ENCODE assay signal across 9 cellular contexts in the genomic region with DNA sequence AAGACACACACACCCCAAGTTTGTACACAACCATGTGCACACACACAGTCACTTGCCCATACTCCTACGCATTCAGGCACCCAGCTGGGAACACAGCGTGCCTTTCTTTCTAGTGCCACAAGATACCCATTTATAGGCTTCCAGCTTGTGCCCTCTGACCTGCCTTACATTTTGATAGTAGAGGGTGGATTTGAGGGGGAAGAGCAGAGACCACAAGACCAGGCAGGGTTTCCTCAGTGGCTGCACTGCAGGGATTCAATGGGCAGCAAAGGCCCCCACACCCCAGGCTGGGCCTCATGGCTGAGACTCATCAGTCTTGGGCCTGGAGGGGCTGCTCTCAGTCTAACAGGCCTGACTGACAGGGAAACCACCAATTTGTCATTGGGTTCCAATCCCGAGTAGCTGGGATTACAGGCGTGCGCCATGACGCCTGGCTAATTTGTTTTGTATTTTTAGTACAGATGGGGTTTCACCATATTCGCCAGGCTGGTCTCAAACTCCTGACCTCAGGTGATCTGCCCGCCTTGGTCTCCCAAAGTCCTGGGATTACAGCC.
DNase-seq lines count a peak whose midpoint lies in the region; ATAC-seq and TF ChIP-seq lines count a peak whose summit lies in the region.
"Had no signal": no experiment of that assay in that cellular context is flagged by ENCODE, and none has a peak within 500 bp of the region (broad histone marks: within the 10 kb centered on the region; RNA-seq: fewer than 3 reads in every experiment).

No MANE protein-coding gene starts in this region.

- H3K4me2 ChIP-seq in BLaER1 (peak overlapping the region; percentile 96), MM.1S (ENCODE audit: low read depth, low read length) (peak overlapping the region; percentile 96)

- H4K20me1 ChIP-seq in BLaER1 (no peaks in the 10 kb centered on the region), MM.1S (ENCODE audit: insufficient read depth, low read length) (no peaks in the 10 kb centered on the region)

- peaks cover 60% of the 10 kb centered on the region for H3K4me1 ChIP-seq in BLaER1
- peaks cover 51% of the 10 kb centered on the region for H3K4me1 ChIP-seq in MM.1S (ENCODE audit: low read length)
- H3K4me1 ChIP-seq in neutrophil (ENCODE audit: control insufficient read depth in 1 of 2, insufficient read depth in 1 of 2, low read depth in 1 of 2, low read length in 1 of 2) = peaks cover 72 to 73% of the 10 kb centered on the region in 2 experiments

- peaks cover 46% of the 10 kb centered on the region for H3F3A ChIP-seq in MM.1S (ENCODE audit: insufficient read depth, low read length)

- H3K9me3 ChIP-seq in BLaER1 = no peaks in the 10 kb centered on the region
- H3K9me3 ChIP-seq in MM.1S (replicated peaks; ENCODE audit: insufficient read depth, low read length) = no peaks in the 10 kb centered on the region
- no peaks in the 10 kb centered on the region for H3K9me3 ChIP-seq in neutrophil

- peak overlapping the region; percentile 95 for H3K27ac ChIP-seq in BLaER1
- H3K27ac ChIP-seq in MM.1S (ENCODE audit: low read length) = peak overlapping the region; percentile 100
- peak overlapping the region; percentile 32 for H3K27ac ChIP-seq in angular gyrus (ENCODE audit: low read depth, low read length)
- peak overlapping the region; percentile 97 for H3K27ac ChIP-seq in neutrophil

- H3K79me2 ChIP-seq in MM.1S (ENCODE audit: low read length) = no peaks in the 10 kb centered on the region; the same call in 1 of the 2 replicates

- peak overlapping the region; percentile 18; the same call in 1 of the 2 replicates for H2AFZ ChIP-seq in MM.1S (ENCODE audit: low read length)

- H3K36me3 ChIP-seq in BLaER1 (no peaks in the 10 kb centered on the region), MM.1S (replicated peaks; ENCODE audit: insufficient read depth, low read length) (no peaks in the 10 kb centered on the region), neutrophil (no peaks in the 10 kb centered on the region)

- H3K27me3 ChIP-seq in BLaER1 (no peaks in the 10 kb centered on the region), MM.1S (replicated peaks; ENCODE audit: insufficient read depth, low read length) (no peaks in the 10 kb centered on the region), neutrophil (no peaks in the 10 kb centered on the region)

- TF ChIP-seq CTCF in MM.1S (IDR thresholded peaks at IDR 0.05; ENCODE audit: low read length) (no peak), neutrophil (IDR thresholded peaks at IDR 0.05) (no peak), GM20000 (IDR thresholded peaks at IDR 0.05; ENCODE audit: extremely low read depth, missing control alignments) (no peak)

- DNase-seq in MM.1S (no peak), erythroblast (lab: John Stamatoyannopoulos, UW) (no peak), GM20000 (ENCODE audit: low spot score) (no peak)
- DNase-seq: COR-L47 had no signal

- H3K4me3 ChIP-seq in BLaER1 (peak overlapping the region; percentile 62), MM.1S (ENCODE audit: low read length) (peak overlapping the region; percentile 44), neutrophil (ENCODE audit: low read depth in 1 of 2, low read length in 1 of 2) (peak overlapping the region; percentile 62 to 67)

- no peaks in the 10 kb centered on the region for H3K9me2 ChIP-seq in MM.1S (replicated peaks; ENCODE audit: insufficient read depth, low read length)

- H3K9ac ChIP-seq in BLaER1 (peak overlapping the region; percentile 80), MM.1S (ENCODE audit: low read length) (peak overlapping the region; percentile 100)

- ATAC-seq in GM21390 (IDR thresholded peaks at IDR 0.05; ENCODE audit: unreplicated experiment) = no peak
- ATAC-seq in GM19035 (IDR thresholded peaks at IDR 0.05; ENCODE audit: unreplicated experiment) = no peak

- no peak for TF ChIP-seq POLR2A in erythroblast (IDR thresholded peaks at IDR 0.05; ENCODE audit: low read length)

Comparison
In these comparisons a context has a peak if more than half of its experiments do, and no peak if none do; other contexts are left out.
1. H3K27ac ChIP-seq: peak in every context shown above with its lines; median percentile 100 in MM.1S; 97 in neutrophil; 95 in BLaER1; 32 in angular gyrus.